Comparison of ENCODE assay signal across 12 cellular contexts in the genomic region with DNA sequence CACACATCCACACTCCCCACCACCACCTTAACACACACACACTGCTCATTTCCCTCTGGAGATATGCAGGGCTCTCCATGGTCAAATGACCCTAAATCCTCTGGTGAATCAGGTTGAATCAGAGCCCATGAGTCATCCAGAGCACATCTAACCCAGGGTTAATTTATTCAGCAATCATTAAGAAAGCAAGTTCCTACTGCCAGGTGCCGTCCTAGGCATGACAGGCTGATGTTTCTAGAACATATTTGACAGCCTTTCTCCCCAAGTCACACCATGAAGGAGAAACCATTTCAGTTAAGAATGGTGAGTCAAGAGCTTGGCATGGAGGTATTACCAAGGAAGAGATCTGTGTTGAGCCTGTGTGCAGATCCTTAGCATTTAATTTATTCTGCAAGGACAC.
DNase-seq lines count a peak whose midpoint lies in the region; ATAC-seq, FAIRE-seq and TF ChIP-seq lines count a peak whose summit lies in the region.
"Had no signal": no experiment of that assay in that cellular context is flagged by ENCODE, and none has a peak within 500 bp of the region (broad histone marks: within the 10 kb centered on the region; RNA-seq: fewer than 3 reads in every experiment).

No MANE protein-coding gene starts in this region.

- H3K79me2 ChIP-seq in keratinocyte (ENCODE audit: control insufficient read depth, insufficient read depth, low read length), result no peaks in the 10 kb centered on the region
- H3K79me2 ChIP-seq in Karpas-422 (ENCODE audit: low read length), result no peaks in the 10 kb centered on the region

- DNase-seq in AG04450 (ENCODE audit: low read depth, low spot score) (peak; percentile 54), HK-2 (ENCODE audit: unreplicated experiment) (peak; percentile 80), amniotic epithelial cell (ENCODE audit: low read depth) (peak; percentile 93), keratinocyte (ENCODE audit: low read depth, low spot score) (peak; percentile 95), colonic mucosa (no peak), retina (no peak), Karpas-422 (no peak)
- DNase-seq: activated T-cell treated with anti-CD3 and anti-CD28 coated beads, Interleukin-2, amount 50 U/mL, for 1 hour; CD4-positive, CD25-positive, alpha-beta regulatory T cell; stimulated activated naive B cell treated with anti-CD40 and anti-IgM and Interleukin-4, amounts not matched to agents 10 μg/mL and 1 μg/mL and 100 μg/mL, for 72 hours had no signal

- no peak for TF ChIP-seq CTCF in AG04450 (IDR thresholded peaks at IDR 0.05; ENCODE audit: low read depth, low read length)
- no peak for TF ChIP-seq CTCF in keratinocyte (optimal IDR thresholded peaks at IDR 0.05 in 1 of 3, IDR thresholded peaks at IDR 0.05 in 1 of 3, conservative IDR thresholded peaks at IDR 0.05 in 1 of 3; ENCODE audit: extremely low read depth in 1 of 3, insufficient read depth in 2 of 3, low read length in 3 of 3)
- TF ChIP-seq CTCF in colonic mucosa (IDR thresholded peaks at IDR 0.05), result no peak

- POLR2A ChIA-PET in AG04450 (lab: Yijun Ruan, JAX), result no interaction called here

- H3K36me3 ChIP-seq in keratinocyte (ENCODE audit: control insufficient read depth in 2 of 2, extremely low read depth in 1 of 2, insufficient read depth in 2 of 2, low read length in 2 of 2) (no peaks in the 10 kb centered on the region), colonic mucosa (no peaks in the 10 kb centered on the region), Karpas-422 (ENCODE audit: insufficient read depth, low read length) (no peaks in the 10 kb centered on the region)

- H3K4me1 ChIP-seq in keratinocyte (ENCODE audit: control insufficient read depth, extremely low read depth, insufficient read depth, low read length), result peaks cover 63% of the 10 kb centered on the region
- no peaks in the 10 kb centered on the region for H3K4me1 ChIP-seq in colonic mucosa
- no peaks in the 10 kb centered on the region for H3K4me1 ChIP-seq in Karpas-422 (ENCODE audit: low read length)

- H3K27ac ChIP-seq in AG04450 (ENCODE audit: low read depth, low read length) (peak overlapping the region; percentile 69), keratinocyte (ENCODE audit: control insufficient read depth, insufficient read depth, low read length) (peak overlapping the region; percentile 98), colonic mucosa (no peak overlapping the region), Karpas-422 (ENCODE audit: low read length) (no peak overlapping the region)

- H3K27me3 ChIP-seq in AG04450 (ENCODE audit: control insufficient read depth, insufficient read depth, low read length), result no peaks in the 10 kb centered on the region
- no peaks in the 10 kb centered on the region for H3K27me3 ChIP-seq in keratinocyte (ENCODE audit: control insufficient read depth, extremely low read depth, insufficient read depth, low read length)
- H3K27me3 ChIP-seq in colonic mucosa, result no peaks in the 10 kb centered on the region
- no peaks in the 10 kb centered on the region for H3K27me3 ChIP-seq in Karpas-422 (ENCODE audit: low read length)

- H2AFZ ChIP-seq in keratinocyte (ENCODE audit: control insufficient read depth, low read length), result no peak overlapping the region
- H2AFZ ChIP-seq in Karpas-422 (ENCODE audit: low read length), result no peak overlapping the region

- no peak for ATAC-seq in HG03108 (IDR thresholded peaks at IDR 0.05; ENCODE audit: unreplicated experiment)
- ATAC-seq: stimulated activated naive B cell treated with anti-CD40 and anti-IgM and Interleukin-4, amounts not matched to agents 10 μg/mL and 1 μg/mL and 100 μg/mL, for 72 hours had no signal

- peak overlapping the region; percentile 71 for H3K4me2 ChIP-seq in keratinocyte (ENCODE audit: control insufficient read depth, extremely low read depth, insufficient read depth, low read depth, low read length)
- no peak overlapping the region for H3K4me2 ChIP-seq in Karpas-422 (ENCODE audit: low read depth, low read length, poor library complexity, severe bottlenecking)

- dilution Hi-C loops in keratinocyte (cut with MboI; ENCODE audit: extremely low pct_ligation_motif_present, low sequenced_read_pairs), result no loop called here

- H3K9me2 ChIP-seq in Karpas-422 (replicated peaks; ENCODE audit: insufficient read depth, low read length), result no peaks in the 10 kb centered on the region

- FAIRE-seq in keratinocyte (lab: Jason Lieb, UNC), result peak; percentile 99
- FAIRE-seq: colon had no signal

- H3K9me3 ChIP-seq in AG04450 (ENCODE audit: control insufficient read depth, insufficient read depth, low read length), result no peaks in the 10 kb centered on the region
- no peaks in the 10 kb centered on the region for H3K9me3 ChIP-seq in keratinocyte (ENCODE audit: control insufficient read depth, low read depth, low read length)
- no peaks in the 10 kb centered on the region for H3K9me3 ChIP-seq in colonic mucosa
- no peaks in the 10 kb centered on the region for H3K9me3 ChIP-seq in Karpas-422 (ENCODE audit: low read length)

- intact Hi-C loops in colonic mucosa (cut with DNase I), result no loop called here

- no peaks in the 10 kb centered on the region for H3K9me1 ChIP-seq in keratinocyte (ENCODE audit: control insufficient read depth, extremely low read depth, insufficient read depth, low read length)

- peak overlapping the region; percentile 66 for H3K9ac ChIP-seq in keratinocyte (ENCODE audit: control insufficient read depth, extremely low read depth, insufficient read depth, low read length)
- H3K9ac ChIP-seq in colonic mucosa (ENCODE audit: low read depth in 2 of 2, low read length in 2 of 2), result no peak overlapping the region
- no peak overlapping the region for H3K9ac ChIP-seq in Karpas-422 (ENCODE audit: low read length)

- H4K20me1 ChIP-seq in keratinocyte (ENCODE audit: control insufficient read depth, extremely low read depth, insufficient read depth, low read length) (no peaks in the 10 kb centered on the region), Karpas-422 (ENCODE audit: insufficient read depth, low read depth, low read length) (no peaks in the 10 kb centered on the region)

- CTCF ChIA-PET in AG04450 (lab: Charles Lee), result interaction anchor here (0.9 to 1.5 kb wide), 2 partner anchors 16 to 35 kb away, joined by 3 to 6 read pairs; no protein-coding TSS in a partner anchor

- H3K4me3 ChIP-seq in AG04450 (ENCODE audit: low read depth, low read length) (no peak overlapping the region), keratinocyte (ENCODE audit: control insufficient read depth in 2 of 3, extremely low read depth in 1 of 3, insufficient read depth in 2 of 3, low read depth in 1 of 3, low read length in 3 of 3) (peak overlapping the region in 1 of 3 experiments; percentile 52), colonic mucosa (no peak overlapping the region), Karpas-422 (ENCODE audit: low read length) (no peak overlapping the region)

Comparison
In these comparisons a context has a peak if more than half of its experiments do, and no peak if none do; other contexts are left out.
1. DNase-seq: peak in AG04450 (single experiment), HK-2 (single experiment), amniotic epithelial cell (single experiment) and keratinocyte (single experiment); none in colonic mucosa (single experiment), retina (single experiment) and Karpas-422 (single experiment).
2. H3K27ac ChIP-seq: peak in AG04450 (single experiment) and keratinocyte (single experiment); none in colonic mucosa (single experiment) and Karpas-422 (single experiment).